22 cellular contexts compared by ENCODE assay signal in the genomic region with DNA sequence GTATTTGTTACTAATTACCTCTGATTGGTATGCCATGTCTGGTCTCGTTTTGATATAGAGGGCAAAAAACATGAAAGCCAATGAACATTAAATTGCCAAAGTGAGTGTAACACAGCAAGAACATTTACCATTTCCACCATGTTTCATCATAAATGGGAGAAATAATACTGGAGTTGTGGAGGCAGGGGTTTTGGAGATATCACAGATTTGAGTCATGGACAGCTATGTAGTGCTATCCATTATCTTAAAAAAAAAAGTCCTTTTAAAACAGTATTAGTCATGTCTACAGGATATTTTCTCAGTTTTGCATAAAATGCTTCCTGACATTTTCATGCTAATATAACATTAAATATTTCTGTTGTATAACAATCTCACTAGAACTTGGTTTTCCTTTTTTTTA.
DNase-seq lines count a peak whose midpoint lies in the region; ATAC-seq and TF ChIP-seq lines count a peak whose summit lies in the region.
"Had no signal": no experiment of that assay in that cellular context is flagged by ENCODE, and none has a peak within 500 bp of the region (broad histone marks: within the 10 kb centered on the region; RNA-seq: fewer than 3 reads in every experiment).

No MANE protein-coding gene starts in this region.

- no peak for TF ChIP-seq CTCF in fibroblast of pulmonary artery (IDR thresholded peaks at IDR 0.05; ENCODE audit: low read length, missing control alignments)
- TF ChIP-seq CTCF in RWPE1 (conservative IDR thresholded peaks at IDR 0.05; ENCODE audit: low read depth), result no peak

- DNase-seq in M059J (ENCODE audit: low read depth), result peak; percentile 2
- peak; percentile 12 for DNase-seq in astrocyte of the hippocampus (ENCODE audit: low read depth, low spot score)
- peak; percentile 51 for DNase-seq in fibroblast of pulmonary artery (ENCODE audit: low read depth)
- DNase-seq in NCI-H774 (lab: John Stamatoyannopoulos, UW), result no peak
- DNase-seq in kidney tubule cell (ENCODE audit: low spot score), result no peak
- no peak for DNase-seq in RWPE1 (ENCODE audit: low spot score)
- DNase-seq: C1 segment of cervical spinal cord; CD8-positive, alpha-beta T cell; DMS153; EL; GF-D8; GOT3; HCEC 1CT; MV-4-11; NCI-H1105 treated with DMSO at 0.1 percent for 48 hours; NCI-H1694; NCI-H2081; NCI-H2171; NCI-H524 treated with DMSO at 0.1 percent for 48 hours; SHP77 had no signal

- no peak overlapping the region for H3K4me3 ChIP-seq in fibroblast of pulmonary artery (replicated peaks; ENCODE audit: low read depth, low read length)
- H3K4me3 ChIP-seq: SK-N-MC had no signal

- POLR2A ChIA-PET in RWPE1 (lab: Yijun Ruan, JAX; ENCODE audit: low non-redundant PET), result no interaction called here

- ATAC-seq in GM19455 (IDR thresholded peaks at IDR 0.05; ENCODE audit: unreplicated experiment), result no peak
- ATAC-seq: CD8-positive, alpha-beta T cell had no signal

- CTCF ChIA-PET in RWPE1 (lab: Yijun Ruan, JAX), result no interaction called here

- H3K27ac ChIP-seq in RWPE1, result no peak overlapping the region
- H3K27ac ChIP-seq: SK-N-MC had no signal

Comparison
In these comparisons a context has a peak if more than half of its experiments do, and no peak if none do; other contexts are left out.
1. DNase-seq: peak in M059J (single experiment), astrocyte of the hippocampus (single experiment) and fibroblast of pulmonary artery (single experiment); none in NCI-H774 (single experiment), kidney tubule cell (single experiment) and RWPE1 (single experiment).